ENCODE assay signal across 35 cellular contexts in genomic region chr10:82402901-82403300, GRCh38.
"Had no signal": no experiment of that assay in that cellular context is flagged by ENCODE, and none has a peak within 500 bp of the region (broad histone marks: within the 10 kb centered on the region; RNA-seq: fewer than 3 reads in every experiment).

No MANE protein-coding gene starts in this region.

- H3K27me3 ChIP-seq: breast epithelium, cardiac muscle cell, dorsolateral prefrontal cortex, esophagus muscularis mucosa, foreskin keratinocyte, gastroesophageal sphincter had no signal

- H3K4me1 Mint-ChIP-seq: activated B cell treated with CpG ODN at 0.5 μM for 24 hours; activated T-helper 17 cell treated with anti-CD3 and anti-CD28 coated beads, Interleukin-2, amount 50 U/mL, for 72 hours; T-cell had no signal

- H3K9me3 ChIP-seq: breast epithelium, esophagus muscularis mucosa, gastroesophageal sphincter had no signal

- H3K4me1 ChIP-seq: breast epithelium, esophagus muscularis mucosa, foreskin keratinocyte, gastroesophageal sphincter had no signal

- H3K27ac ChIP-seq: breast epithelium, cardiac muscle cell, coronary artery, dorsolateral prefrontal cortex, esophagus muscularis mucosa, foreskin keratinocyte, gastroesophageal sphincter, WERI-Rb-1 had no signal

- ATAC-seq: activated CD4-positive, CD25-positive, alpha-beta regulatory T cell treated with anti-CD3 and anti-CD28 coated beads, Interleukin-2, amount 50 U/mL, for 24 hours; activated CD8-positive, alpha-beta T cell treated with anti-CD3 and anti-CD28 coated beads for 36 hours; activated T-cell treated with anti-CD3 and anti-CD28 coated beads, Interleukin-2, amount 50 U/mL, for 4 hours; activated T-helper 17 cell treated with anti-CD3 and anti-CD28 coated beads, Interleukin-2, amount 50 U/mL, for 72 hours; foreskin keratinocyte; gastroesophageal sphincter; T-cell had no signal

- H3K4me3 ChIP-seq: breast epithelium, cardiac muscle cell, coronary artery, dorsolateral prefrontal cortex, esophagus muscularis mucosa, gastroesophageal sphincter had no signal

- DNase-seq: activated B cell treated with CpG ODN at 0.5 μM for 24 hours; activated CD4-positive, alpha-beta T cell treated with anti-CD3 and anti-CD28 coated beads for 48 hours; activated CD4-positive, alpha-beta T cell treated with anti-CD3 and anti-CD28 coated beads, Interleukin-2, amount 50 U/mL, for 1 hour; activated CD4-positive, alpha-beta T cell treated with anti-CD3 and anti-CD28 coated beads, Interleukin-2, amount 50 U/mL, for 48 hours; activated CD8-positive, alpha-beta memory T cell treated with anti-CD3 and anti-CD28 coated beads for 24 hours; activated CD8-positive, alpha-beta T cell treated with anti-CD3 and anti-CD28 coated beads for 36 hours; activated effector memory CD4-positive, alpha-beta T cell treated with Interleukin-2 at 50 U/mL for 16 hours; activated gamma-delta T cell treated with Interleukin-2 at 50 U/mL for 16 hours; activated naive CD4-positive, alpha-beta T cell treated with anti-CD3 and anti-CD28 coated beads, Interleukin-2, amount 50 U/mL, for 16 hours; activated naive CD4-positive, alpha-beta T cell treated with Interleukin-2 at 50 U/mL for 16 hours; activated T-cell treated with anti-CD3 and anti-CD28 coated beads, Interleukin-2, amount 50 U/mL, for 4 hours; amygdala; aorta; central memory CD4-positive, alpha-beta T cell; dorsolateral prefrontal cortex; effector memory CD4-positive, alpha-beta T cell; endodermal cell; erythroblast; foreskin keratinocyte; head of caudate nucleus; T-cell; T1000; WERI-Rb-1 had no signal

- H3K27ac Mint-ChIP-seq: activated B cell treated with CpG ODN at 0.5 μM for 24 hours; activated CD8-positive, alpha-beta T cell treated with anti-CD3 and anti-CD28 coated beads for 36 hours; activated naive CD8-positive, alpha-beta T cell; activated T-helper 17 cell treated with anti-CD3 and anti-CD28 coated beads, Interleukin-2, amount 50 U/mL, for 72 hours; dendritic cell treated with granulocyte-macrophage colony-stimulating factor and Interleukin-4, amounts not matched to agents 40 ng/mL and 50 ng/mL, for 4 days; endodermal cell; T-cell; T-helper 1 cell treated with Interleukin-12 subunit alpha and Interleukin-12 subunit beta and Interleukin-4 antibody, amounts not matched to agents 30 μg/mL and 1 μg/mL, for 36 hours; T-helper 2 cell treated with Interferon-gamma antibody and Interleukin-4, amounts not matched to agents 5 μg/mL and 100 μg/mL, for 36 hours had no signal

- H3K27me3 Mint-ChIP-seq: activated B cell treated with CpG ODN at 0.5 μM for 24 hours; activated CD8-positive, alpha-beta T cell treated with anti-CD3 and anti-CD28 coated beads for 36 hours; activated naive CD8-positive, alpha-beta T cell; activated T-helper 17 cell treated with anti-CD3 and anti-CD28 coated beads, Interleukin-2, amount 50 U/mL, for 72 hours; dendritic cell treated with granulocyte-macrophage colony-stimulating factor and Interleukin-4, amounts not matched to agents 40 ng/mL and 50 ng/mL, for 4 days; T-cell had no signal

- H3K36me3 ChIP-seq: breast epithelium, cardiac muscle cell, esophagus muscularis mucosa, gastroesophageal sphincter, WERI-Rb-1 had no signal

- H3K9me3 Mint-ChIP-seq: brain; dendritic cell treated with granulocyte-macrophage colony-stimulating factor and Interleukin-4, amounts not matched to agents 40 ng/mL and 50 ng/mL, for 4 days; endodermal cell had no signal

- H3K36me3 Mint-ChIP-seq: activated naive CD8-positive, alpha-beta T cell; brain; T-cell had no signal

- H3K4me3 Mint-ChIP-seq: activated B cell treated with CpG ODN at 0.5 μM for 24 hours; activated CD8-positive, alpha-beta T cell treated with anti-CD3 and anti-CD28 coated beads for 36 hours; activated naive CD8-positive, alpha-beta T cell; activated T-cell treated with anti-CD3 and anti-CD28 coated beads, Interleukin-2, amount 50 U/mL, for 4 hours; activated T-helper 17 cell treated with anti-CD3 and anti-CD28 coated beads, Interleukin-2, amount 50 U/mL, for 72 hours; brain; dendritic cell treated with granulocyte-macrophage colony-stimulating factor and Interleukin-4, amounts not matched to agents 40 ng/mL and 50 ng/mL, for 4 days; endodermal cell; T-cell; T-helper 1 cell treated with Interleukin-12 subunit alpha and Interleukin-12 subunit beta and Interleukin-4 antibody, amounts not matched to agents 30 μg/mL and 1 μg/mL, for 36 hours; T-helper 2 cell treated with Interferon-gamma antibody and Interleukin-4, amounts not matched to agents 5 μg/mL and 100 μg/mL, for 36 hours had no signal
